ENCODE assay signal across 29 cellular contexts in the genomic region with DNA sequence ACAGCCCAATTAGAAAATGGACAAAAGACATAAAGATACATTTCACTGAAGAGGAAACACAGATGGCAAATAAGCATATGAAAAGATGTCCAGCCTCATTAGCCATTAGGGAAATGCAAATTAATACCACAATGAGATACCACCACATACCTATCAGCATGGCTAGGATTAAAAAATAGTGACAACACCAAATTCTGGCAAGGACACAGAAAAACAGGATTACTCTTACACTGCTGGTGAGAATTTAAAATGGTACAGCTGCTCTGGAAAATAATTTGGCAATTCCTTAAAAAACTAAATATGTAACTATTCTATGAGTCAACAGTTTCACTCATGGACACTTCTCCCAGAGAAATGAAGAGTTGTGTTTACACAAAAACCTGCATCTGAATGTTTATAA.
"Had no signal": no experiment of that assay in that cellular context is flagged by ENCODE, and none has a peak within 500 bp of the region (broad histone marks: within the 10 kb centered on the region; RNA-seq: fewer than 3 reads in every experiment).

No MANE protein-coding gene starts in this region.

- H3K4me1 Mint-ChIP-seq: mesothelial cell of epicardium; naive B cell; stimulated activated effector memory CD8-positive, alpha-beta T cell treated with anti-CD3 and anti-CD28 coated beads, Interleukin-12 subunit alpha, Interleukin-12 subunit beta, amount 100 ng/mL, for 72 hours had no signal

- FAIRE-seq: endothelial cell of umbilical vein, kidney had no signal

- DNase-seq: colonic mucosa; effector memory CD4-positive, alpha-beta T cell; foreskin keratinocyte; heart left ventricle; kidney; mesenchymal stem cell; mucosa of descending colon; naive B cell; stimulated activated CD4-positive, alpha-beta T cell treated with anti-CD3 and anti-CD28 coated beads, Interleukin-2, amount 100 ng/mL, for 24 hours; stimulated activated CD4-positive, alpha-beta T cell treated with anti-CD3 and anti-CD28 coated beads, Interleukin-4, amount 100 ng/mL, for 24 hours; stimulated activated naive CD4-positive, alpha-beta T cell treated with Interleukin-2 at 50 U/mL for 16 hours; substantia nigra; transverse colon; upper lobe of right lung; uterus had no signal

- H3K79me2 ChIP-seq: hepatocyte had no signal

- H3K27me3 ChIP-seq: colonic mucosa, foreskin keratinocyte, right atrium auricular region, transverse colon, upper lobe of right lung had no signal

- H3K4me3 Mint-ChIP-seq: dendritic cell treated with granulocyte-macrophage colony-stimulating factor and Interleukin-4, amounts not matched to agents 40 ng/mL and 50 ng/mL, for 4 days; mesothelial cell of epicardium; natural killer cell treated with Interleukin-12 subunit alpha and Interleukin-12 subunit beta and Interleukin-15 and Interleukin-18, amount 100 ng/mL, for 72 hours; neural crest cell; stimulated activated effector memory CD8-positive, alpha-beta T cell treated with anti-CD3 and anti-CD28 coated beads, Interleukin-12 subunit alpha, Interleukin-12 subunit beta, amount 100 ng/mL, for 72 hours had no signal

- H3K27me3 Mint-ChIP-seq: dendritic cell treated with granulocyte-macrophage colony-stimulating factor and Interleukin-4, amounts not matched to agents 40 ng/mL and 50 ng/mL, for 4 days had no signal

- H3K27ac Mint-ChIP-seq: dendritic cell treated with granulocyte-macrophage colony-stimulating factor and Interleukin-4, amounts not matched to agents 40 ng/mL and 50 ng/mL, for 4 days; mesothelial cell of epicardium; naive B cell; natural killer cell treated with Interleukin-12 subunit alpha and Interleukin-12 subunit beta and Interleukin-15 and Interleukin-18, amount 100 ng/mL, for 72 hours; stimulated activated effector memory CD8-positive, alpha-beta T cell treated with anti-CD3 and anti-CD28 coated beads, Interleukin-12 subunit alpha, Interleukin-12 subunit beta, amount 100 ng/mL, for 72 hours had no signal

- H3K36me3 ChIP-seq: colonic mucosa, esophagus muscularis mucosa, gastroesophageal sphincter, heart left ventricle, prostate gland, right atrium auricular region, thoracic aorta, transverse colon, upper lobe of right lung, uterus had no signal

- H3K9me3 ChIP-seq: colonic mucosa, esophagus muscularis mucosa, gastroesophageal sphincter, heart left ventricle, mucosa of descending colon, prostate gland, right atrium auricular region, thoracic aorta, transverse colon, upper lobe of right lung, uterus had no signal

- ATAC-seq: foreskin keratinocyte; gastroesophageal sphincter; left lobe of liver; mucosa of descending colon; natural killer cell treated with Interleukin-12 subunit alpha and Interleukin-12 subunit beta and Interleukin-15 and Interleukin-18, amount 100 ng/mL, for 72 hours; sciatic nerve; stimulated activated effector memory CD8-positive, alpha-beta T cell treated with anti-CD3 and anti-CD28 coated beads, Interleukin-12 subunit alpha, Interleukin-12 subunit beta, amount 100 ng/mL, for 72 hours; upper lobe of right lung had no signal

- H3K4me1 ChIP-seq: colonic mucosa, esophagus muscularis mucosa, foreskin keratinocyte, gastroesophageal sphincter, heart left ventricle, prostate gland, right atrium auricular region, transverse colon, upper lobe of right lung, uterus had no signal

- H2AFZ ChIP-seq: hepatocyte had no signal

- H3K27ac ChIP-seq: colonic mucosa, esophagus muscularis mucosa, foreskin keratinocyte, gastroesophageal sphincter, heart left ventricle, hepatocyte, prostate gland, right atrium auricular region, thoracic aorta, transverse colon, upper lobe of right lung, uterus had no signal

- H3K4me2 ChIP-seq: hepatocyte had no signal

- H3K36me3 Mint-ChIP-seq: mesothelial cell of epicardium; naive B cell; natural killer cell treated with Interleukin-12 subunit alpha and Interleukin-12 subunit beta and Interleukin-15 and Interleukin-18, amount 100 ng/mL, for 72 hours; stimulated activated effector memory CD8-positive, alpha-beta T cell treated with anti-CD3 and anti-CD28 coated beads, Interleukin-12 subunit alpha, Interleukin-12 subunit beta, amount 100 ng/mL, for 72 hours had no signal

- H3K9me3 Mint-ChIP-seq: dendritic cell treated with granulocyte-macrophage colony-stimulating factor and Interleukin-4, amounts not matched to agents 40 ng/mL and 50 ng/mL, for 4 days; mesothelial cell of epicardium; natural killer cell treated with Interleukin-12 subunit alpha and Interleukin-12 subunit beta and Interleukin-15 and Interleukin-18, amount 100 ng/mL, for 72 hours; neural crest cell had no signal

- H3K4me3 ChIP-seq: colonic mucosa, esophagus muscularis mucosa, gastroesophageal sphincter, heart left ventricle, hepatocyte, mucosa of descending colon, prostate gland, right atrium auricular region, thoracic aorta, transverse colon, upper lobe of right lung, uterus had no signal
